Comparison of ENCODE assay signal across 10 cellular contexts in the genomic region with DNA sequence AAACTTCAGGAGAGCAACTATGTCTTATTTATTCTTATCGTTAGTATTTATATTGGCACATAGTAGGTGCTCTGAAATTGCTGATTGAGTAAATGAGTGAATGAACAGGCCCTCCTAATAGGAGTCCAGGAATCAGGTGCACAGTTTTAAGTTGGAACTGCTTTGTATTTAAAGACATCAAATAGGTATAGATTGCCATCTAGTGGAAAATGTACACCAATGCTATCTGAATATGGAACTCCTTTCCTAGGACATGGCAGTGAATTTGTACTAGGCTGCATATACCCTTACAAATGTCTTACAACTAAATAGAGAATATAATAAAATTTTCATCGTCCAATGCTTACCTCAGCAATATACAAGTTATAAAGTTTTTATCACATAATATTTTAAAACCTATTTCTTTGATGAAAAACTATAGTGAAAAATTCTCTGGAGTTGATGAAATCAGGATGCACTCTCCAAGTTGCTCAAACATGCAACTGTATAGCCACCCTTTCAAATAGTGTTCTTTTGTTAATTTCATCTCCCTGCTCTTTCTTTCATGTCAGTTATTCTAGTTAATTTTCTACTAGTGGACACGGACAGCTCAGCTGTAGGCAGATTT.
DNase-seq lines count a peak whose midpoint lies in the region; ATAC-seq and TF ChIP-seq lines count a peak whose summit lies in the region.
"Had no signal": no experiment of that assay in that cellular context is flagged by ENCODE, and none has a peak within 500 bp of the region (broad histone marks: within the 10 kb centered on the region; RNA-seq: fewer than 3 reads in every experiment).

No MANE protein-coding gene starts in this region.

- H3K4me3 Mint-ChIP-seq in activated T-helper 2 cell treated with anti-CD3 and anti-CD28 coated beads, Interferon-gamma antibody, Interleukin-2, Interleukin-4, amounts not matched to agents 10 μg/mL and 5 μg/mL and 100 μg/mL, durations not matched to agents 14 hours and 24 hours and 36 hours (ENCODE audit: low read depth) = no peak overlapping the region
- H3K4me3 Mint-ChIP-seq: activated naive CD4-positive, alpha-beta T cell treated with anti-CD3 and anti-CD28 coated beads, Interleukin-2, amount 50 U/mL, for 24 hours; CD4-positive, CD25-positive, alpha-beta regulatory T cell had no signal

- H3K9me3 ChIP-seq in left lung = no peaks in the 10 kb centered on the region

- H3K4me3 ChIP-seq in astrocyte of the cerebellum (ENCODE audit: low read depth, low read length) (no peak overlapping the region), left lung (no peak overlapping the region)

- no peaks in the 10 kb centered on the region for H3K36me3 Mint-ChIP-seq in activated T-helper 2 cell treated with anti-CD3 and anti-CD28 coated beads, Interferon-gamma antibody, Interleukin-2, Interleukin-4, amounts not matched to agents 10 μg/mL and 5 μg/mL and 100 μg/mL, durations not matched to agents 14 hours and 24 hours and 36 hours (ENCODE audit: low read depth)
- H3K36me3 Mint-ChIP-seq: activated naive CD4-positive, alpha-beta T cell treated with anti-CD3 and anti-CD28 coated beads, Interleukin-2, amount 50 U/mL, for 24 hours; CD4-positive, CD25-positive, alpha-beta regulatory T cell had no signal

- peak; percentile 57 for TF ChIP-seq CTCF in astrocyte of the cerebellum (IDR thresholded peaks at IDR 0.05; ENCODE audit: low read depth, low read length, missing control alignments)
- peak; percentile 31 to 33 for TF ChIP-seq CTCF in left lung (IDR thresholded peaks at IDR 0.05)

- H3K9me3 Mint-ChIP-seq in activated T-helper 2 cell treated with anti-CD3 and anti-CD28 coated beads, Interferon-gamma antibody, Interleukin-2, Interleukin-4, amounts not matched to agents 10 μg/mL and 5 μg/mL and 100 μg/mL, durations not matched to agents 14 hours and 24 hours and 36 hours = no peaks in the 10 kb centered on the region
- H3K9me3 Mint-ChIP-seq: activated naive CD4-positive, alpha-beta T cell treated with anti-CD3 and anti-CD28 coated beads, Interleukin-2, amount 50 U/mL, for 24 hours had no signal

- H3K4me1 ChIP-seq in left lung = no peaks in the 10 kb centered on the region

- intact Hi-C loops in left lung (cut with DNase I) = no loop called here
- intact Hi-C loops in activated T-helper 2 cell treated with anti-CD3 and anti-CD28 coated beads, Interferon-gamma antibody, Interleukin-2, Interleukin-4, amounts not matched to agents 10 μg/mL and 5 μg/mL and 100 μg/mL, durations not matched to agents 14 hours and 24 hours and 36 hours (cut with micrococcal nuclease) = no loop called here

- no peaks in the 10 kb centered on the region for H3K27me3 Mint-ChIP-seq in activated T-helper 2 cell treated with anti-CD3 and anti-CD28 coated beads, Interferon-gamma antibody, Interleukin-2, Interleukin-4, amounts not matched to agents 10 μg/mL and 5 μg/mL and 100 μg/mL, durations not matched to agents 14 hours and 24 hours and 36 hours (ENCODE audit: low read depth)
- H3K27me3 Mint-ChIP-seq: CD4-positive, CD25-positive, alpha-beta regulatory T cell had no signal

- H3K36me3 ChIP-seq in left lung = no peaks in the 10 kb centered on the region

- H3K4me1 Mint-ChIP-seq in activated T-helper 2 cell treated with anti-CD3 and anti-CD28 coated beads, Interferon-gamma antibody, Interleukin-2, Interleukin-4, amounts not matched to agents 10 μg/mL and 5 μg/mL and 100 μg/mL, durations not matched to agents 14 hours and 24 hours and 36 hours (ENCODE audit: low read depth) = no peaks in the 10 kb centered on the region
- H3K4me1 Mint-ChIP-seq: activated naive CD4-positive, alpha-beta T cell treated with anti-CD3 and anti-CD28 coated beads, Interleukin-2, amount 50 U/mL, for 24 hours; CD4-positive, CD25-positive, alpha-beta regulatory T cell had no signal

- in situ Hi-C loops in astrocyte of the cerebellum (cut with HindIII; ENCODE audit: low sequenced_read_pairs) = no loop called here

- peak; percentile 48 for DNase-seq in SIG-M5 treated with dmso at 0.1 percent for 504 hours (lab: John Stamatoyannopoulos, UW; ENCODE audit: unreplicated experiment)
- no peak for DNase-seq in SIG-M5 (lab: John Stamatoyannopoulos, UW)
- DNase-seq in NCI-H1694 (lab: John Stamatoyannopoulos, UW) = peak; percentile 32
- peak; percentile 12 for DNase-seq in astrocyte of the cerebellum (ENCODE audit: low read depth)
- DNase-seq in left lung = no peak
- DNase-seq in activated T-helper 2 cell treated with anti-CD3 and anti-CD28 coated beads, Interferon-gamma antibody, Interleukin-2, Interleukin-4, amounts not matched to agents 10 μg/mL and 5 μg/mL and 100 μg/mL, durations not matched to agents 14 hours and 24 hours and 36 hours (ENCODE audit: low spot score) = no peak
- no peak for DNase-seq in activated CD4-positive, CD25-positive, alpha-beta regulatory T cell treated with anti-CD3 and anti-CD28 coated beads, Interleukin-2, amount 50 U/mL, for 72 hours

- peak; percentile 81 for ATAC-seq in HG02852 (IDR thresholded peaks at IDR 0.05; ENCODE audit: unreplicated experiment)
- peak; percentile 69 for ATAC-seq in left lung

- no peak overlapping the region for H3K27ac Mint-ChIP-seq in activated T-helper 2 cell treated with anti-CD3 and anti-CD28 coated beads, Interferon-gamma antibody, Interleukin-2, Interleukin-4, amounts not matched to agents 10 μg/mL and 5 μg/mL and 100 μg/mL, durations not matched to agents 14 hours and 24 hours and 36 hours
- H3K27ac Mint-ChIP-seq: activated naive CD4-positive, alpha-beta T cell treated with anti-CD3 and anti-CD28 coated beads, Interleukin-2, amount 50 U/mL, for 24 hours; CD4-positive, CD25-positive, alpha-beta regulatory T cell had no signal

- no peaks in the 10 kb centered on the region for H3K27me3 ChIP-seq in left lung

- H3K27ac ChIP-seq in left lung = no peak overlapping the region

Comparison
In these comparisons a context has a peak if more than half of its experiments do, and no peak if none do; other contexts are left out.
1. DNase-seq: peak in SIG-M5 treated with dmso at 0.1 percent for 504 hours (single experiment), NCI-H1694 (single experiment) and astrocyte of the cerebellum (single experiment); none in SIG-M5 (single experiment), left lung (0 of 2), activated T-helper 2 cell treated with anti-CD3 and anti-CD28 coated beads, Interferon-gamma antibody, Interleukin-2, Interleukin-4, amounts not matched to agents 10 μg/mL and 5 μg/mL and 100 μg/mL, durations not matched to agents 14 hours and 24 hours and 36 hours (single experiment) and activated CD4-positive, CD25-positive, alpha-beta regulatory T cell treated with anti-CD3 and anti-CD28 coated beads, Interleukin-2, amount 50 U/mL, for 72 hours (single experiment).